Comparison of ENCODE assay signal across 8 cellular contexts in the genomic region with DNA sequence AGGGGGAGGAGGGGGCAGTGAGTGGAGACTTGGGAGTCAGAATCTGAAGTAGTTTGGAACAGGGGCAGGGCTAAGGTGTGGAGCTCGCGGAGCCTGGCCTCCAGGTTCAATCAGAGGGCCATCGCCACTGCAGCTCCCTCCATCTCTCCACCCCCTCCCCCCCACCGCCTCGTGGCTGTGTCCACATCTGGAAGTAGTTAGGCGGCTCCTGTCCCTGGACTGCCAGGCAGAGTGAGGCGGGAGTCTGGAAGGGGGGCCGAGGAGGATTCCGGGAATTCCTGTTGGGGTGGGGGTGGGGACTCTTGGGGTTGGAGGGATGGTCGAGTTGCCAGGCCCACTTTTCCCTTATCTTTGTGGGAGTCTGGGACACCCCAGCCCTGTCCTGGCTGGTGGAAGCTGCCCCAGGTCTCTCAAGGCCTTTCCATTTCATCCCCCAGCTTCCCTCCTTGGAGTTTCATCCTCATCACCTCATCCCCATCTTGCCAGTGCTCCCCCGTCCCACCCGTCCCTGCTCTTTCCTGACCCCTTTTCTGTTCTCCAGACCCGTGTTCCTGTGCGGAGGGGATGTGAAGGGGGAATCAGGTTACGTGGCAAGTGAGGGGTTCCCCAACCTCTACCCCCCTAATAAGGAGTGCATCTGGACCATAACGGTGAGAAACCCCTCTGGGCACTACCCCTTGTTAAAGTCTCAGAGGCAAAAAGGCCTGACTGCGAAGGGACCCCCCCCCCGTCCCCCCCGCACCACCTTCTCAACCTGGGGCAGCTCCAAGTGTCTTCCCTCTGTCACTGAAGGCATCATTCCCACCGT. TPM values are rescaled to one million over a fixed set of nuclear protein-coding genes. Genes with fewer than 3 reads are reported as not detected.
A peak's percentile ranks its signal among the peaks of the same experiment; 100 is the strongest.
DNase-seq lines count a peak whose midpoint lies in the region; ATAC-seq and TF ChIP-seq lines count a peak whose summit lies in the region.

No MANE protein-coding gene starts in this region.

- H3K9ac ChIP-seq in DND-41 (ENCODE audit: low read depth, low read length), result peak overlapping the region; percentile 64
- H3K9ac ChIP-seq in fibroblast of lung (ENCODE audit: insufficient read depth, low read length), result peak overlapping the region; percentile 61

- H4K20me1 ChIP-seq in DND-41 (ENCODE audit: insufficient read depth, low read length) (no peaks in the 10 kb centered on the region; the same call in 1 of the 2 replicates), fibroblast of lung (ENCODE audit: control insufficient read depth, extremely low read depth, insufficient read depth, low read length) (no peaks in the 10 kb centered on the region)

- H2AFZ ChIP-seq in DND-41 (ENCODE audit: low read depth, low read length), result peak overlapping the region; percentile 90
- no peak overlapping the region for H2AFZ ChIP-seq in fibroblast of lung (ENCODE audit: low read length)

- H3K79me2 ChIP-seq in DND-41 (ENCODE audit: insufficient read depth, low read length) (no peaks in the 10 kb centered on the region), fibroblast of lung (ENCODE audit: control insufficient read depth, insufficient read depth, low read length) (peaks cover 20% of the 10 kb centered on the region)

- intact Hi-C loops in ovary (cut with DNase I), result loop anchor here in 1 of 4 donors (5.0 kb wide), 1 partner anchor 69 kb away; a partner anchor contains a TSS

- TF ChIP-seq CTCF in DND-41 (IDR thresholded peaks at IDR 0.05; ENCODE audit: borderline replicate concordance, extremely low read depth, low read length, poor library complexity, severe bottlenecking), result no peak
- TF ChIP-seq CTCF in Peyer's patch (IDR thresholded peaks at IDR 0.05), result no peak
- TF ChIP-seq CTCF in fibroblast of lung (conservative IDR thresholded peaks at IDR 0.05 in 1 of 2, IDR thresholded peaks at IDR 0.05 in 1 of 2; ENCODE audit: low read depth in 1 of 2, low read length in 2 of 2), result no peak
- no peak for TF ChIP-seq CTCF in ovary (IDR thresholded peaks at IDR 0.05)
- TF ChIP-seq CTCF in omental fat pad (IDR thresholded peaks at IDR 0.05), result no peak

- H3K36me3 ChIP-seq in DND-41 (ENCODE audit: insufficient read depth, low read length) (peaks cover 5% of the 10 kb centered on the region; the same call in 1 of the 2 replicates), Peyer's patch (no peaks in the 10 kb centered on the region), fibroblast of lung (ENCODE audit: control insufficient read depth, insufficient read depth, low read length) (peaks cover 19% of the 10 kb centered on the region), ovary (no peaks in the 10 kb centered on the region)

- H3K27ac ChIP-seq in DND-41 (ENCODE audit: low read length) (peak overlapping the region; percentile 70), Peyer's patch (peak overlapping the region; percentile 74 to 86 (median 82)), fibroblast of lung (ENCODE audit: insufficient read depth, low read length) (peak overlapping the region; percentile 79), ovary (peak overlapping the region; percentile 83 to 86)

- H3K4me3 ChIP-seq in DND-41 (ENCODE audit: low read depth in 1 of 2, low read length in 2 of 2) (peak overlapping the region in 1 of 2 experiments; percentile 80; a peak in 3 of 4 replicates), Peyer's patch (peak overlapping the region in 3 of 4 donors; percentile 65 to 75 (median 65)), fibroblast of lung (replicated peaks in 1 of 4; ENCODE audit: control extremely low read depth in 1 of 4, insufficient read depth in 1 of 4, low read depth in 3 of 4, low read length in 4 of 4) (peak overlapping the region; percentile 65 to 98 (median 92)), ovary (peak overlapping the region; percentile 75)

- 8 to 16% (median 8%) methylated on average over 20 of the region's 20 CpGs for WGBS in ovary, 3 donors

- peaks cover 30% of the 10 kb centered on the region for H3K4me1 ChIP-seq in DND-41 (ENCODE audit: insufficient read depth, low read length)
- peaks cover 0 to 37% (median 6%) of the 10 kb centered on the region in 4 donors for H3K4me1 ChIP-seq in Peyer's patch
- peaks cover 4% of the 10 kb centered on the region for H3K4me1 ChIP-seq in fibroblast of lung (ENCODE audit: control insufficient read depth, extremely low read depth, insufficient read depth, low read length)
- H3K4me1 ChIP-seq in ovary (ENCODE audit: insufficient read depth), result peaks cover 19% of the 10 kb centered on the region

- H3K9me3 ChIP-seq in DND-41 (ENCODE audit: insufficient read depth, low read length, severe bottlenecking), result no peaks in the 10 kb centered on the region
- no peaks in the 10 kb centered on the region for H3K9me3 ChIP-seq in Peyer's patch
- no peaks in the 10 kb centered on the region for H3K9me3 ChIP-seq in fibroblast of lung (ENCODE audit: control insufficient read depth, insufficient read depth, low read depth, low read length)
- H3K9me3 ChIP-seq in ovary, result no peaks in the 10 kb centered on the region

- H3K4me2 ChIP-seq in DND-41 (ENCODE audit: insufficient read depth, low read length) (peak overlapping the region; percentile 94), fibroblast of lung (ENCODE audit: extremely low read depth, insufficient read depth, low read length) (peak overlapping the region; percentile 92)

- no peaks in the 10 kb centered on the region for H3K27me3 ChIP-seq in DND-41 (ENCODE audit: insufficient read depth, low read length, poor library complexity)
- no peaks in the 10 kb centered on the region for H3K27me3 ChIP-seq in Peyer's patch
- H3K27me3 ChIP-seq in fibroblast of lung (ENCODE audit: control insufficient read depth, insufficient read depth, low read length), result no peaks in the 10 kb centered on the region
- no peaks in the 10 kb centered on the region for H3K27me3 ChIP-seq in ovary

- no peak for TF ChIP-seq EP300 in ovary (IDR thresholded peaks at IDR 0.05)

- TF ChIP-seq POLR2A in Peyer's patch (IDR thresholded peaks at IDR 0.05) (no peak), ovary (IDR thresholded peaks at IDR 0.05) (no peak)

- ATAC-seq in DND-41 (ENCODE audit: insufficient read depth, low read depth) (no peak), omental fat pad (ENCODE audit: low FRiP score) (no peak)

- DNase-seq in DND-41 (no peak), Peyer's patch (peak in 2 of 3 donors; percentile 40 to 73), fibroblast of lung (ENCODE audit: low read depth in 2 of 2) (peak; percentile 86 to 87), ovary (peak; percentile 80 to 92 (median 88)), omental fat pad (ENCODE audit: low spot score) (no peak), SIG-M5 treated with dmso at 0.1 percent for 504 hours (lab: John Stamatoyannopoulos, UW; ENCODE audit: unreplicated experiment) (no peak), SHP77 treated with DMSO at 0.1 percent for 48 hours (lab: John Stamatoyannopoulos, UW) (no peak)
- no peak for DNase-seq in stimulated activated CD4-positive, alpha-beta T cell treated with anti-CD3 and anti-CD28 coated beads, Interleukin-4, amount 100 ng/mL, for 1 hour

RNA-seq across cellular contexts. Expression of a gene that starts 0.9 kb away (rescaled TPM):
- 10 to 100 TPM in 2 of 4 donors, 1 to 10 TPM in 2; 1.8 to 53.6 (median 9.8) TPM for total RNA-seq in Peyer's patch
- 116 and 128 TPM in 2 replicates for total RNA-seq in fibroblast of lung
- polyA plus RNA-seq in fibroblast of lung, result 176 and 211 TPM in 2 replicates
- polyA plus RNA-seq in fibroblast of lung (2012), result 521 and 677 TPM in 2 replicates
- 250 and 558 TPM in 2 replicates for polyA minus RNA-seq in fibroblast of lung (ENCODE audit: low replicate concordance)
- total RNA-seq in ovary, result 100 to 1,000 TPM in 3 of 7 donors, 10 to 100 TPM in 4; 24.3 to 185 (median 67.5) TPM
- 10 to 100 TPM; 42.4 to 56.2 TPM for polyA plus RNA-seq in ovary
- 10 to 100 TPM; 20.6 to 87.2 (median 40.5) TPM for total RNA-seq in omental fat pad

RNA-seq across cellular contexts. Expression of a gene that starts 9.2 kb away (rescaled TPM):
- total RNA-seq in Peyer's patch, result 10 to 100 TPM in 1 of 4 donors, 1 to 10 TPM in 3; 5.0 to 14.2 (median 7.3) TPM
- 3.9 and 5.9 TPM in 2 replicates for total RNA-seq in fibroblast of lung
- 12.8 and 13.8 TPM in 2 replicates for polyA plus RNA-seq in fibroblast of lung
- 21.3 and 22.2 TPM in 2 replicates for polyA plus RNA-seq in fibroblast of lung (2012)
- polyA minus RNA-seq in fibroblast of lung (ENCODE audit: low replicate concordance), result 22.3 and 32.0 TPM in 2 replicates
- 10 to 100 TPM in 6 of 7 donors, 1 to 10 TPM in 1; 9.4 to 27.7 (median 24.7) TPM for total RNA-seq in ovary
- 10 to 100 TPM in 1 of 2 donors, 1 to 10 TPM in 1; 9.2 to 24.4 TPM for polyA plus RNA-seq in ovary
- 1 to 10 TPM; 5.4 to 8.9 (median 7.2) TPM for total RNA-seq in omental fat pad

RNA-seq across cellular contexts. Expression of a gene that starts 17.0 kb away (rescaled TPM):
- 1 to 10 TPM in 2 of 4 donors, not detected in 2; 1.1 to 2.8 TPM for total RNA-seq in Peyer's patch
- 0.33 and 0.51 TPM in 2 replicates for total RNA-seq in fibroblast of lung
- polyA plus RNA-seq in fibroblast of lung, result 0.23 and 0.32 TPM in 2 replicates
- 0.27 and 0.33 TPM in 2 replicates for polyA plus RNA-seq in fibroblast of lung (2012)
- polyA minus RNA-seq in fibroblast of lung (ENCODE audit: low replicate concordance), result 1.1 TPM in 1 of 2 replicates, not detected in the other
- 1 to 10 TPM in 3 of 7 donors, under 1 TPM in 4; 0.34 to 2.2 (median 0.84) TPM for total RNA-seq in ovary
- polyA plus RNA-seq in ovary, result under 1 TPM; 0.33 to 0.63 TPM
- total RNA-seq in omental fat pad, result under 1 TPM in 1 of 4 donors, not detected in 3; 0.36 TPM

RNA-seq across cellular contexts. Expression of a gene that starts 17.2 kb away (rescaled TPM):
- total RNA-seq in Peyer's patch, result 100 to 1,000 TPM in 3 of 4 donors, 10 to 100 TPM in 1; 76.7 to 232 (median 156) TPM
- total RNA-seq in fibroblast of lung, result 5.6 and 7.3 TPM in 2 replicates
- 9.6 and 11.6 TPM in 2 replicates for polyA plus RNA-seq in fibroblast of lung
- polyA plus RNA-seq in fibroblast of lung (2012), result 19.6 and 20.6 TPM in 2 replicates
- polyA minus RNA-seq in fibroblast of lung (ENCODE audit: low replicate concordance), result 13.6 and 15.3 TPM in 2 replicates
- 100 to 1,000 TPM in 3 of 7 donors, 10 to 100 TPM in 4; 65.2 to 133 (median 90.6) TPM for total RNA-seq in ovary
- 10 to 100 TPM in 1 of 2 donors, 1 to 10 TPM in 1; 3.5 to 50.3 TPM for polyA plus RNA-seq in ovary
- total RNA-seq in omental fat pad, result 100 to 1,000 TPM in 1 of 4 donors, 10 to 100 TPM in 3; 51.8 to 108 (median 55.7) TPM

RNA-seq across cellular contexts. Expression of a gene that starts 29.4 kb away (rescaled TPM):
- 10 to 100 TPM in 3 of 4 donors, 1 to 10 TPM in 1; 2.5 to 18.2 (median 13.4) TPM for total RNA-seq in Peyer's patch
- not detected in 2 replicates for total RNA-seq in fibroblast of lung
- 0.22 TPM in 1 of 2 replicates, not detected in the other for polyA plus RNA-seq in fibroblast of lung
- 0.21 TPM in 1 of 2 replicates, not detected in the other for polyA plus RNA-seq in fibroblast of lung (2012)
- not detected in 2 replicates for polyA minus RNA-seq in fibroblast of lung (ENCODE audit: low replicate concordance)
- 10 to 100 TPM in 2 of 7 donors, 1 to 10 TPM in 5; 3.2 to 10.1 (median 7.2) TPM for total RNA-seq in ovary
- 1 to 10 TPM in 1 of 2 donors, not detected in 1; 4.0 TPM for polyA plus RNA-seq in ovary
- total RNA-seq in omental fat pad, result 1 to 10 TPM in 3 of 4 donors, not detected in 1; 1.1 to 4.7 (median 1.7) TPM

Comparison
In these comparisons a context has a peak if more than half of its experiments do, and no peak if none do; other contexts are left out.
1. DNase-seq: peak in Peyer's patch (2 of 3), fibroblast of lung (2 of 2) and ovary (5 of 5); none in DND-41 (single experiment), stimulated activated CD4-positive, alpha-beta T cell treated with anti-CD3 and anti-CD28 coated beads, Interleukin-4, amount 100 ng/mL, for 1 hour (single experiment), omental fat pad (single experiment), SIG-M5 treated with dmso at 0.1 percent for 504 hours (single experiment) and SHP77 treated with DMSO at 0.1 percent for 48 hours (single experiment).
2. Peak in every context shown above with its lines, with median percentiles within 50 percentile points of each other: H3K27ac ChIP-seq.